ENCODE assay signal across 26 cellular contexts in the genomic region with DNA sequence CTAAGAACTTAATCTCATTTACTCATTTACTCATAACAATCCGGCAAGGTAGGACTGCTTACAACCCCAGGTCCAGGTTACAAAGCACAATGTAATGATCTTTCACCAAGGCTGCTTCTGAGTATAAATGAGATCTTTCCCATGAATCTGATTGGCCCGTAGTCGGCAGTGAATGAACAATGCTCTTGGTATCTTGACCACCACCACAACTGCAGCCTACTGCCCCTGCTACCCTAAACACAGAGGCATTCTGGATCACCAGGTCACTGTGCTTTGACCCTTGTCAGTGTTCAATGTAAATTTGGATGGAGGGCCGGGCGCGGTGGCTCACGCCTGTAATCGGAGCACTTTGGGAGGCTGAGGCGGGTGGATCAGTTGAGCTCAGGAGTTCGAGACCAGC. TPM values are rescaled to one million over a fixed set of nuclear protein-coding genes. Genes with fewer than 3 reads are reported as not detected.
DNase-seq lines count a peak whose midpoint lies in the region; FAIRE-seq and TF ChIP-seq lines count a peak whose summit lies in the region.
"Had no signal": no experiment of that assay in that cellular context is flagged by ENCODE, and none has a peak within 500 bp of the region (broad histone marks: within the 10 kb centered on the region; RNA-seq: fewer than 3 reads in every experiment).

No MANE protein-coding gene starts in this region.

- H3K4me2 ChIP-seq in PC-9 (peak overlapping the region; percentile 80), fibroblast of lung (ENCODE audit: extremely low read depth, insufficient read depth, low read length) (no peak overlapping the region)
- H3K4me2 ChIP-seq: KMS-11 had no signal

- H3K4me3 ChIP-seq in PC-9 (no peak overlapping the region), fibroblast of lung (replicated peaks in 1 of 4; ENCODE audit: control extremely low read depth in 1 of 4, insufficient read depth in 1 of 4, low read depth in 3 of 4, low read length in 4 of 4) (no peak overlapping the region)
- H3K4me3 ChIP-seq: colonic mucosa, prostate gland had no signal

- peak overlapping the region; percentile 99 for H3K27ac ChIP-seq in PC-9
- no peak overlapping the region for H3K27ac ChIP-seq in fibroblast of lung (ENCODE audit: insufficient read depth, low read length)
- H3K27ac ChIP-seq: colonic mucosa, KMS-11, prostate gland had no signal

- no TSS peak for BruUV-seq in PC-9 (replicated peaks; lab: Mats Ljungman, UMichigan)

- DNase-seq in EH (ENCODE audit: low read depth) (peak; percentile 38), PC-9 (peak in 1 of 2 experiments; percentile 54), fibroblast of lung (ENCODE audit: low read depth in 2 of 2) (peak; percentile 76 to 81), renal cortical epithelial cell (ENCODE audit: low read depth) (peak; percentile 93), GM12892 (ENCODE audit: insufficient read length) (no peak), cerebellar nuclear complex (lab: John Stamatoyannopoulos, UW) (no peak), activated gamma-delta T cell (lab: John Stamatoyannopoulos, UW) (no peak), COR-L47 (lab: John Stamatoyannopoulos, UW) (no peak)
- DNase-seq: activated CD4-positive, alpha-beta T cell treated with anti-CD3 and anti-CD28 coated beads, Interleukin-2, amount 10 ng/mL, durations not matched to agents 7 days and 5 days; activated CD8-positive, alpha-beta memory T cell treated with anti-CD3 and anti-CD28 coated beads, Interleukin-2, amount 50 U/mL, for 4 hours; activated effector memory CD4-positive, alpha-beta T cell treated with anti-CD3 and anti-CD28 coated beads, Interleukin-2, amount 50 U/mL, for 16 hours; anterior cingulate cortex; CD8-positive, alpha-beta T cell; colonic mucosa; DMS79 treated with DMSO at 0.1 percent for 48 hours; hippocampal formation; kidney glomerular epithelial cell; NCI-H1092 treated with DMSO at 0.1 percent for 48 hours; NCI-H2107 had no signal

- H3K4me1 ChIP-seq in PC-9 (replicated peaks; ENCODE audit: insufficient read depth) (peaks cover 49% of the 10 kb centered on the region), fibroblast of lung (ENCODE audit: control insufficient read depth, extremely low read depth, insufficient read depth, low read length) (no peaks in the 10 kb centered on the region)
- H3K4me1 ChIP-seq: colonic mucosa, prostate gland had no signal

- no peaks in the 10 kb centered on the region for H3K9me2 ChIP-seq in PC-9 (ENCODE audit: insufficient read depth)

- TF ChIP-seq CTCF in PC-9 (conservative IDR thresholded peaks at IDR 0.05) (no peak), fibroblast of lung (conservative IDR thresholded peaks at IDR 0.05 in 1 of 2, IDR thresholded peaks at IDR 0.05 in 1 of 2; ENCODE audit: low read depth in 1 of 2, low read length in 2 of 2) (no peak)

- H3K27me3 ChIP-seq in PC-9 (ENCODE audit: insufficient read depth, low read depth) (no peaks in the 10 kb centered on the region), fibroblast of lung (ENCODE audit: control insufficient read depth, insufficient read depth, low read length) (no peaks in the 10 kb centered on the region)
- H3K27me3 ChIP-seq: colonic mucosa had no signal

- intact Hi-C loops in PC-9 (cut with micrococcal nuclease; ENCODE audit: unreplicated experiment), result no loop called here

- H3K79me2 ChIP-seq in PC-9 (ENCODE audit: low read depth), result no peaks in the 10 kb centered on the region
- H3K79me2 ChIP-seq in fibroblast of lung (ENCODE audit: control insufficient read depth, insufficient read depth, low read length), result no peaks in the 10 kb centered on the region

- no peaks in the 10 kb centered on the region for H3K9me3 ChIP-seq in PC-9 (ENCODE audit: insufficient read depth, low read depth)
- H3K9me3 ChIP-seq in fibroblast of lung (ENCODE audit: control insufficient read depth, insufficient read depth, low read depth, low read length), result no peaks in the 10 kb centered on the region
- H3K9me3 ChIP-seq: colonic mucosa, prostate gland had no signal

- H3K36me3 ChIP-seq in PC-9 (ENCODE audit: low read depth), result no peaks in the 10 kb centered on the region
- H3K36me3 ChIP-seq in fibroblast of lung (ENCODE audit: control insufficient read depth, insufficient read depth, low read length), result no peaks in the 10 kb centered on the region
- H3K36me3 ChIP-seq: colonic mucosa, prostate gland had no signal

- FAIRE-seq in GM12892 (lab: Jason Lieb, UNC), result no peak
- FAIRE-seq: endometrium, GM18507 had no signal

- POLR2A ChIA-PET in PC-9 (lab: Charles Lee; ENCODE audit: unreplicated experiment), result no interaction called here

- CTCF ChIA-PET in PC-9 (lab: Charles Lee), result interaction anchor here (0.6 kb wide), 1 partner anchor 783 kb away, joined by 5 read pairs; no protein-coding TSS in a partner anchor

- H3K9ac ChIP-seq in fibroblast of lung (ENCODE audit: insufficient read depth, low read length), result no peak overlapping the region
- H3K9ac ChIP-seq: KMS-11 had no signal

- no peak overlapping the region for H2AFZ ChIP-seq in PC-9
- no peak overlapping the region for H2AFZ ChIP-seq in fibroblast of lung (ENCODE audit: low read length)

- peaks cover 32% of the 10 kb centered on the region for H3F3A ChIP-seq in PC-9 (ENCODE audit: insufficient read depth, low read depth)

- no peaks in the 10 kb centered on the region for H4K20me1 ChIP-seq in PC-9 (ENCODE audit: insufficient read depth)
- no peaks in the 10 kb centered on the region for H4K20me1 ChIP-seq in fibroblast of lung (ENCODE audit: control insufficient read depth, extremely low read depth, insufficient read depth, low read length)

- no peak for TF ChIP-seq POLR2A in GM12892 (IDR thresholded peaks at IDR 0.05; ENCODE audit: low read depth, low read length)

RNA-seq across cellular contexts. Expression of a gene that starts 15.9 kb away (rescaled TPM):
- total RNA-seq in PC-9 (2021), result not detected in 2 replicates
- not detected in 2 replicates for total RNA-seq in fibroblast of lung
- not detected in 2 replicates for polyA plus RNA-seq in fibroblast of lung
- polyA plus RNA-seq in fibroblast of lung (2012), result not detected in 2 replicates
- not detected in 2 replicates for polyA minus RNA-seq in fibroblast of lung (ENCODE audit: low replicate concordance)
- total RNA-seq in renal cortical epithelial cell, result not detected in 2 replicates
- polyA plus RNA-seq in GM12892 (2012; ENCODE audit: missing spikeins), result not detected
- total RNA-seq: activated CD4-positive, alpha-beta T cell treated with anti-CD3 and anti-CD28 coated beads, Interleukin-2, amount 10 ng/mL, durations not matched to agents 7 days and 5 days; CD8-positive, alpha-beta T cell; colonic mucosa; Right ventricle myocardium inferior had no signal

RNA-seq across cellular contexts. Expression of a gene that starts 33.3 kb away (rescaled TPM):
- total RNA-seq in PC-9 (2021) (not detected in 2 replicates), fibroblast of lung (0.51 and 0.99 TPM in 2 replicates), renal cortical epithelial cell (0.05 and 0.35 TPM in 2 replicates)
- polyA plus RNA-seq in fibroblast of lung, result 0.91 and 1.5 TPM in 2 replicates
- polyA plus RNA-seq in fibroblast of lung (2012), result 0.31 and 0.50 TPM in 2 replicates
- not detected in 2 replicates for polyA minus RNA-seq in fibroblast of lung (ENCODE audit: low replicate concordance)
- polyA plus RNA-seq in GM12892 (2012; ENCODE audit: missing spikeins), result 25.2 TPM
- total RNA-seq: temporal lobe had no signal

RNA-seq across cellular contexts. Expression of a gene that starts 54.0 kb away (rescaled TPM):
- total RNA-seq in PC-9 (2021) (not detected in 2 replicates), fibroblast of lung (not detected in 2 replicates), renal cortical epithelial cell (not detected in 2 replicates)
- not detected in 2 replicates for polyA plus RNA-seq in fibroblast of lung
- polyA plus RNA-seq in fibroblast of lung (2012), result not detected in 2 replicates
- polyA minus RNA-seq in fibroblast of lung (ENCODE audit: low replicate concordance), result not detected in 2 replicates
- not detected for polyA plus RNA-seq in GM12892 (2012; ENCODE audit: missing spikeins)
- total RNA-seq: activated CD4-positive, alpha-beta T cell treated with anti-CD3 and anti-CD28 coated beads, Interleukin-2, amount 10 ng/mL, durations not matched to agents 7 days and 5 days; CD8-positive, alpha-beta T cell; colonic mucosa; prostate gland; temporal lobe had no signal
- polyA plus RNA-seq: neural cell had no signal

Comparison
In these comparisons a context has a peak if more than half of its experiments do, and no peak if none do; other contexts are left out.
1. DNase-seq: peak in EH (single experiment), fibroblast of lung (2 of 2) and renal cortical epithelial cell (single experiment); none in GM12892 (single experiment), cerebellar nuclear complex (0 of 2), activated gamma-delta T cell (single experiment) and COR-L47 (single experiment).